In the genomic region with DNA sequence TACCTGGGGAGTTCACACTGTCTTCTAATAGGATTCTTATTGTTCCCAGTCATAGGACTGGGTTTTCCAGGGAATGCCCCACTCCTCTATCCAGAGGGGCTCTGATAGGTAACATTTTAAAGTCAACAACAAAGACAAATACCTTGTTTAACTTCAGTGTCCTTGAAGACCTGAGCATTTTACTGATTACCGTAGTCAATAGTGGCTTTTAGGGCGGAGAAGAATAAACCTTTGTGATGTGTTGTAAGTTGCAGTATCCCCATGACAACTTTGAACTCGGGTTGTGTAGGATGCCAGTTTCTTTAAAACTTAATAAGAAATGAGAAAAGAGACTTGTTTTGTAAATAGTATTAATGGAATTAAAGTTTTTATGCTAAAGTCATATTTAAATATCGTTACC, we compare ENCODE assay signal across 22 cellular contexts. TPM values are rescaled to one million over a fixed set of nuclear protein-coding genes. Genes with fewer than 3 reads are reported as not detected.
A peak's percentile ranks its signal among the peaks of the same experiment; 100 is the strongest.
DNase-seq lines count a peak whose midpoint lies in the region; ATAC-seq and TF ChIP-seq lines count a peak whose summit lies in the region.
"Had no signal": no experiment of that assay in that cellular context is flagged by ENCODE, and none has a peak within 500 bp of the region (broad histone marks: within the 10 kb centered on the region; RNA-seq: fewer than 3 reads in every experiment).

No MANE protein-coding gene starts in this region.

- H3K27ac Mint-ChIP-seq in endodermal cell: peak overlapping the region; percentile 95
- H3K27ac Mint-ChIP-seq in CD8-positive, alpha-beta memory T cell: no peak overlapping the region

- no peaks in the 10 kb centered on the region for H3K9me3 ChIP-seq in heart left ventricle
- peaks cover 6% of the 10 kb centered on the region for H3K9me3 ChIP-seq in endodermal cell (ENCODE audit: control insufficient read depth, low read length)
- H3K9me3 ChIP-seq in muscle layer of duodenum (ENCODE audit: control insufficient read depth in 1 of 2, low read length in 2 of 2): no peaks in the 10 kb centered on the region
- H3K9me3 ChIP-seq in upper lobe of right lung: no peaks in the 10 kb centered on the region
- no peaks in the 10 kb centered on the region for H3K9me3 ChIP-seq in CD8-positive, alpha-beta memory T cell (ENCODE audit: low read length)

- no peak for DNase-seq in heart left ventricle
- no peak for DNase-seq in Right ventricle myocardium superior
- no peak for DNase-seq in endodermal cell
- DNase-seq in upper lobe of right lung: no peak
- no peak for DNase-seq in occipital lobe (lab: John Stamatoyannopoulos, UW)
- no peak for DNase-seq in CD8-positive, alpha-beta memory T cell
- DNase-seq: activated CD4-positive, alpha-beta T cell treated with anti-CD3 and anti-CD28 coated beads for 1 hour; activated gamma-delta T cell; anterior cingulate cortex; C1 segment of cervical spinal cord; dorsolateral prefrontal cortex; GOT3; islet precursor cell; Karpas-422; NCI-H2171 treated with DMSO at 0.1 percent for 48 hours; NCI-H774; nucleus accumbens; T1000; trophoblast cell had no signal

- TF ChIP-seq CTCF in heart left ventricle (IDR thresholded peaks at IDR 0.05) (no peak), endodermal cell (conservative IDR thresholded peaks at IDR 0.05) (no peak), upper lobe of right lung (IDR thresholded peaks at IDR 0.05) (no peak)

- H3K4me1 Mint-ChIP-seq in endodermal cell: peaks cover 36% of the 10 kb centered on the region
- peaks cover 7 to 17% (median 7%) of the 10 kb centered on the region in 3 donors for H3K4me1 Mint-ChIP-seq in CD8-positive, alpha-beta memory T cell

- peaks cover 0 to 46% (median 0%) of the 10 kb centered on the region in 9 donors for H3K27me3 ChIP-seq in heart left ventricle
- peaks cover 45% of the 10 kb centered on the region for H3K27me3 ChIP-seq in endodermal cell (ENCODE audit: control insufficient read depth, insufficient read depth, low read length, poor library complexity, severe bottlenecking)
- H3K27me3 ChIP-seq in muscle layer of duodenum (ENCODE audit: low read depth, low read length): peaks cover 10% of the 10 kb centered on the region
- peaks cover 9% of the 10 kb centered on the region for H3K27me3 ChIP-seq in upper lobe of right lung
- peaks cover 38% of the 10 kb centered on the region for H3K27me3 ChIP-seq in CD8-positive, alpha-beta memory T cell (ENCODE audit: insufficient read depth, low read length, poor library complexity, severe bottlenecking)

- CTCF ChIA-PET in CD8-positive, alpha-beta memory T cell (lab: Charles Lee): interaction anchor here (1.1 to 1.2 kb wide), 2 partner anchors 177 to 189 kb away, joined by 3 read pairs; no protein-coding TSS in a partner anchor

- peak overlapping the region; percentile 98 for H3K4me3 Mint-ChIP-seq in endodermal cell
- no peak overlapping the region for H3K4me3 Mint-ChIP-seq in CD8-positive, alpha-beta memory T cell

- 38 to 51% (median 43%) methylated on average over 4 of the region's 4 CpGs for WGBS in heart left ventricle, 4 donors
- 11 to 15% methylated on average over 2 to 3 of the region's 4 CpGs for WGBS in endodermal cell (ENCODE audit: insufficient coverage in 1 of 2, insufficient read length in 1 of 2), 2 experiments

- intact Hi-C loops in heart left ventricle (cut with DNase I): loop anchor here in 4 of 10 donors (5.0 to 10.0 kb wide), 5 partner anchors 92 to 387 kb away; no protein-coding TSS in a partner anchor
- intact Hi-C loops in Right ventricle myocardium superior (cut with DNase I): no loop called here
- intact Hi-C loops in upper lobe of right lung (cut with DNase I): loop anchor here (10.0 kb wide), 1 partner anchor 379 kb away; no protein-coding TSS in a partner anchor

- H3K36me3 ChIP-seq in heart left ventricle: peaks cover 0 to 62% (median 19%) of the 10 kb centered on the region in 9 donors
- peaks cover 93% of the 10 kb centered on the region for H3K36me3 ChIP-seq in endodermal cell (ENCODE audit: control insufficient read depth, insufficient read depth, low read length)
- no peaks in the 10 kb centered on the region for H3K36me3 ChIP-seq in muscle layer of duodenum (ENCODE audit: control insufficient read depth in 1 of 2, insufficient read depth in 2 of 2, low read length in 2 of 2)
- no peaks in the 10 kb centered on the region for H3K36me3 ChIP-seq in upper lobe of right lung
- no peaks in the 10 kb centered on the region for H3K36me3 ChIP-seq in CD8-positive, alpha-beta memory T cell (ENCODE audit: insufficient read depth, low read length)

- ATAC-seq in heart left ventricle (no peak), Right ventricle myocardium superior (ENCODE audit: poor library complexity) (no peak), upper lobe of right lung (no peak), GM18858 (IDR thresholded peaks at IDR 0.05; ENCODE audit: unreplicated experiment) (no peak)
- ATAC-seq: SK-N-SH treated with all-trans-retinoic acid at 6 μM for 48 hours had no signal

- peak overlapping the region; percentile 99 for H3K9ac ChIP-seq in endodermal cell (ENCODE audit: extremely low read depth, low read length, poor library complexity, severe bottlenecking)

- no peak for TF ChIP-seq POLR2A in heart left ventricle (IDR thresholded peaks at IDR 0.05)

- POLR2A ChIA-PET in CD8-positive, alpha-beta memory T cell (lab: Charles Lee): no interaction called here

- H3K27me3 Mint-ChIP-seq in endodermal cell (ENCODE audit: insufficient read depth): peaks cover 58% of the 10 kb centered on the region
- H3K27me3 Mint-ChIP-seq in CD8-positive, alpha-beta memory T cell: peaks cover 56 to 73% of the 10 kb centered on the region in 2 donors

- peaks cover 82% of the 10 kb centered on the region for H3K36me3 Mint-ChIP-seq in endodermal cell (ENCODE audit: low read depth)
- H3K36me3 Mint-ChIP-seq in CD8-positive, alpha-beta memory T cell: peaks cover 0 to 4% (median 2%) of the 10 kb centered on the region in 3 donors

- H3K4me1 ChIP-seq in heart left ventricle (peaks cover 0 to 22% (median 11%) of the 10 kb centered on the region in 12 donors), endodermal cell (ENCODE audit: control insufficient read depth, insufficient read depth, low read length) (no peaks in the 10 kb centered on the region), muscle layer of duodenum (ENCODE audit: control insufficient read depth in 1 of 2, insufficient read depth in 2 of 2, low read length in 2 of 2) (peaks cover 0 to 6% of the 10 kb centered on the region in 2 donors), upper lobe of right lung (peaks cover 25% of the 10 kb centered on the region)
- no peaks in the 10 kb centered on the region for H3K4me1 ChIP-seq in CD8-positive, alpha-beta memory T cell (ENCODE audit: insufficient read depth, low read length)

- H3K9me3 Mint-ChIP-seq in endodermal cell: no peaks in the 10 kb centered on the region
- peaks cover 0 to 4% (median 0%) of the 10 kb centered on the region in 5 donors for H3K9me3 Mint-ChIP-seq in CD8-positive, alpha-beta memory T cell

- peak overlapping the region; percentile 30 to 97 (median 84) for H3K4me3 ChIP-seq in heart left ventricle
- peak overlapping the region; percentile 99 for H3K4me3 ChIP-seq in endodermal cell (ENCODE audit: low read length)
- H3K4me3 ChIP-seq in muscle layer of duodenum (ENCODE audit: low read depth in 1 of 2, low read length in 2 of 2): peak overlapping the region in 1 of 2 donors; percentile 0
- peak overlapping the region; percentile 45 for H3K4me3 ChIP-seq in upper lobe of right lung
- H3K4me3 ChIP-seq in CD8-positive, alpha-beta memory T cell (ENCODE audit: low read length): no peak overlapping the region
- H3K4me3 ChIP-seq: dorsolateral prefrontal cortex had no signal

- H3K27ac ChIP-seq in heart left ventricle (peak overlapping the region; percentile 77 to 100 (median 97)), endodermal cell (ENCODE audit: low read depth, low read length) (no peak overlapping the region), muscle layer of duodenum (ENCODE audit: low read length) (peak overlapping the region; percentile 55), upper lobe of right lung (peak overlapping the region; percentile 83)
- no peak overlapping the region for H3K27ac ChIP-seq in CD8-positive, alpha-beta memory T cell (ENCODE audit: low read depth, low read length)
- H3K27ac ChIP-seq: dorsolateral prefrontal cortex had no signal

RNA-seq across cellular contexts. Expression of a gene that starts 5.9 kb away (rescaled TPM):
- total RNA-seq in heart left ventricle: 10 to 100 TPM; 44.9 to 97.7 (median 76.3) TPM
- 10 to 100 TPM; 42.1 to 52.6 TPM for polyA plus RNA-seq in heart left ventricle
- total RNA-seq in Right ventricle myocardium superior: 56.0 TPM
- total RNA-seq in endodermal cell: 100 to 1,000 TPM; 106 to 158 TPM
- 30.0 TPM for polyA plus RNA-seq in endodermal cell (2013, experiment 1 of 2)
- polyA plus RNA-seq in endodermal cell (2013, experiment 2 of 2): 39.3 TPM
- total RNA-seq in upper lobe of right lung: 32.2 TPM
- 0.16 TPM for total RNA-seq in occipital lobe
- under 1 TPM; 0.04 to 0.11 TPM for total RNA-seq in CD8-positive, alpha-beta memory T cell
- 0.32 TPM for polyA plus RNA-seq in CD8-positive, alpha-beta memory T cell

Comparison
In these comparisons a context has a peak if more than half of its experiments do, and no peak if none do; other contexts are left out.
1. H3K27ac ChIP-seq: peak in heart left ventricle (12 of 12), muscle layer of duodenum (single experiment) and upper lobe of right lung (single experiment); none in endodermal cell (single experiment) and CD8-positive, alpha-beta memory T cell (single experiment).
2. RNA of a gene that starts 5.9 kb away (total RNA-seq): 106 to 158 TPM in endodermal cell, 44.9 to 97.7 TPM in heart left ventricle, 56.0 TPM in Right ventricle myocardium superior (single experiment) and 32.2 TPM in upper lobe of right lung (single experiment); 0.16 TPM in occipital lobe (single experiment) and 0.04 to 0.11 TPM in CD8-positive, alpha-beta memory T cell; every median in the first group is over 10 times any median in the second.